Comparison of ENCODE assay signal across 10 cellular contexts in genomic region chr1:23167353-23168078, GRCh38. TPM values are rescaled to one million over a fixed set of nuclear protein-coding genes. Genes with fewer than 3 reads are reported as not detected.
DNase-seq lines count a peak whose midpoint lies in the region; FAIRE-seq and TF ChIP-seq lines count a peak whose summit lies in the region.
"Had no signal": no experiment of that assay in that cellular context is flagged by ENCODE, and none has a peak within 500 bp of the region (broad histone marks: within the 10 kb centered on the region; RNA-seq: fewer than 3 reads in every experiment).

No MANE protein-coding gene starts in this region.

- H3K36me3 ChIP-seq in H1 (ENCODE audit: control insufficient read depth in 2 of 4, insufficient read depth in 4 of 4, low read length in 3 of 4) (no peaks in the 10 kb centered on the region), mesendoderm (ENCODE audit: control insufficient read depth, insufficient read depth, low read length) (no peaks in the 10 kb centered on the region)

- CTCF ChIA-PET in H1 (lab: Charles Lee; ENCODE audit: partially characterized antibody) = interaction anchor here (0.6 to 27.4 kb wide), 6 partner anchors 8 to 77 kb away, joined by 3 to 705 read pairs (median 3); no protein-coding TSS in a partner anchor

- H2BK12ac ChIP-seq in H1 (ENCODE audit: low read depth, low read length) = no peak overlapping the region

- POLR2A ChIA-PET in H1 (lab: Charles Lee; ENCODE audit: partially characterized antibody) = interaction anchor here (0.7 to 4.7 kb wide), 22 partner anchors 9 to 318 kb away, joined by 3 to 37 read pairs (median 3); partner anchors contain the start of gene ASAP3

- no peaks in the 10 kb centered on the region for H3K9me3 ChIP-seq in H1 (ENCODE audit: insufficient read depth in 2 of 2, low read depth in 1 of 2, low read length in 1 of 2)

- H2AK5ac ChIP-seq in H1 (ENCODE audit: low read depth, low read length) = no peak overlapping the region
- H2AK5ac ChIP-seq in mesendoderm (ENCODE audit: low read length) = no peak overlapping the region

- TF ChIP-seq RAD21 in H1 (IDR thresholded peaks at IDR 0.05 in 1 of 2, conservative IDR thresholded peaks at IDR 0.05 in 1 of 2; ENCODE audit: low read depth in 2 of 2, low read length in 2 of 2) = no peak

- H3K9ac ChIP-seq in H1 (replicated peaks in 1 of 4; ENCODE audit: extremely low read depth in 1 of 4, low read depth in 3 of 4, low read length in 3 of 4) = peak overlapping the region; percentile 65 to 84 (median 77)
- peak overlapping the region; percentile 91 for H3K9ac ChIP-seq in mesendoderm (ENCODE audit: low read length)

- H3K79me1 ChIP-seq in H1 (ENCODE audit: low read depth, low read length) (no peaks in the 10 kb centered on the region; the same call in 1 of the 2 replicates), mesendoderm (ENCODE audit: low read length) (peaks cover 6% of the 10 kb centered on the region)

- peak overlapping the region; percentile 70 for H3K56ac ChIP-seq in H1 (replicated peaks; ENCODE audit: insufficient read length, low read depth, low read length)
- peak overlapping the region; percentile 91 for H3K56ac ChIP-seq in mesendoderm (ENCODE audit: low read length)

- 1% methylated on average over 22 of the region's 45 CpGs; no CpG with 5 or more reads in 1 of the 2 experiments for WGBS in H1 (ENCODE audit: extremely low coverage in 1 of 2, insufficient coverage in 1 of 2, insufficient read length in 1 of 2, insufficient replicate concordance in 2 of 2, low coverage in 1 of 2, low lambda C conversion rate in 2 of 2, missing lambda C conversion rate in 1 of 2), 2 experiments
- no CpG with 5 or more reads among the region's 45 CpGs for WGBS in mesendoderm (ENCODE audit: extremely low coverage, insufficient coverage, low lambda C conversion rate)

- no peak overlapping the region for H3K14ac ChIP-seq in H1 (ENCODE audit: insufficient read length)

- peak overlapping the region; percentile 11; the same call in 1 of the 2 replicates for H2BK5ac ChIP-seq in H1 (ENCODE audit: low read depth, low read length)
- peak overlapping the region; percentile 59 for H2BK5ac ChIP-seq in mesendoderm (ENCODE audit: low read length)

- H3K23ac ChIP-seq in H1 (ENCODE audit: insufficient read length) (no peak overlapping the region), mesendoderm (ENCODE audit: low read length) (peak overlapping the region; percentile 89)

- H3K27ac ChIP-seq in H1 (ENCODE audit: low read depth, low read length) = peak overlapping the region; percentile 25
- peak overlapping the region; percentile 92 for H3K27ac ChIP-seq in mesendoderm (ENCODE audit: low read depth, low read length)
- H3K27ac ChIP-seq in substantia nigra (ENCODE audit: low read depth, low read length, poor library complexity, severe bottlenecking) = peak overlapping the region; percentile 58

- peaks cover 4% of the 10 kb centered on the region for H3K23me2 ChIP-seq in H1 (ENCODE audit: low read depth, low read length)

- peak in 1 of 2 experiments; percentile 64; a peak in 1 of 3 replicates for TF ChIP-seq POLR2A in H1 (IDR thresholded peaks at IDR 0.05; ENCODE audit: control extremely low read depth in 1 of 2, low read depth in 2 of 2, low read length in 2 of 2)

- DNase-seq in NCI-H1417 (lab: John Stamatoyannopoulos, UW) = peak; percentile 8 to 58 (median 51)
- DNase-seq in NCI-H1417 treated with DMSO at 0.1 percent for 48 hours (lab: John Stamatoyannopoulos, UW) = no peak
- peak; percentile 66 for DNase-seq in M059J (ENCODE audit: low read depth)
- peak; percentile 69 for DNase-seq in activated CD8-positive, alpha-beta memory T cell treated with anti-CD3 and anti-CD28 coated beads for 24 hours
- peak in 1 of 2 experiments; percentile 76 for DNase-seq in H1 (ENCODE audit: low read depth in 1 of 2, low spot score in 2 of 2)
- peak; percentile 83 for DNase-seq in mesendoderm
- peak in 33 of 49 donors; percentile 5 to 55 (median 20) for DNase-seq in substantia nigra (lab: John Stamatoyannopoulos, UW)
- DNase-seq in NCI-H187 treated with DMSO at 0.1 percent for 48 hours (lab: John Stamatoyannopoulos, UW) = no peak

- H4K5ac ChIP-seq in H1 (ENCODE audit: insufficient read length, low read depth, low read length) (peak overlapping the region; percentile 68), mesendoderm (ENCODE audit: low read length) (no peak overlapping the region)

- H4K20me1 ChIP-seq in H1 (replicated peaks in 1 of 2; ENCODE audit: control insufficient read depth in 1 of 2, insufficient read depth in 2 of 2, low read length in 2 of 2) = peaks cover 12 to 19% of the 10 kb centered on the region in 2 experiments

- no peak for FAIRE-seq in H1 (lab: Jason Lieb, UNC)
- FAIRE-seq: G401.6, islet of Langerhans had no signal

- peaks cover 19 to 49% of the 10 kb centered on the region in 2 experiments for H3K79me2 ChIP-seq in H1 (ENCODE audit: control insufficient read depth in 1 of 2, insufficient read depth in 2 of 2, low read length in 2 of 2)
- peaks cover 46% of the 10 kb centered on the region for H3K79me2 ChIP-seq in mesendoderm (ENCODE audit: control insufficient read depth, insufficient read depth, low read length)

- H2BK15ac ChIP-seq in H1 (ENCODE audit: low read length) (no peak overlapping the region), mesendoderm (replicated peaks; ENCODE audit: low read depth) (no peak overlapping the region)

- H3K4me3 ChIP-seq in H1 (ENCODE audit: extremely low read depth in 1 of 4, insufficient read depth in 2 of 4, low read depth in 3 of 4, low read length in 4 of 4) = peak overlapping the region; percentile 70 to 95 (median 83)
- H3K4me3 ChIP-seq in mesendoderm (ENCODE audit: low read length) = peak overlapping the region; percentile 81

- no peak for TF ChIP-seq CTCF in H1 (IDR thresholded peaks at IDR 0.05; ENCODE audit: control extremely low read depth in 1 of 3, insufficient read depth in 1 of 3, low read depth in 1 of 3, low read length in 3 of 3)

- H3K18ac ChIP-seq in H1 (ENCODE audit: extremely low read depth, low read length) (no peak overlapping the region; the same call in none of the 2 replicates), mesendoderm (ENCODE audit: low read length) (peak overlapping the region; percentile 100)

- H4K8ac ChIP-seq in H1 (ENCODE audit: extremely low read depth, insufficient read depth, low read length) = peak overlapping the region; percentile 75
- H4K8ac ChIP-seq in mesendoderm (ENCODE audit: low read depth, low read length) = no peak overlapping the region

- TF ChIP-seq EP300 in H1 (IDR thresholded peaks at IDR 0.05; ENCODE audit: borderline replicate concordance in 1 of 2, low read depth in 2 of 2, low read length in 2 of 2) = no peak; a peak in 1 of 3 replicates

- H3K27me3 ChIP-seq in H1 (replicated peaks in 1 of 4; ENCODE audit: control insufficient read depth in 3 of 4, extremely low read depth in 1 of 4, insufficient read depth in 3 of 4, low read length in 3 of 4) = no peaks in the 10 kb centered on the region
- H3K27me3 ChIP-seq in mesendoderm (ENCODE audit: insufficient read depth, low read length, poor library complexity) = no peaks in the 10 kb centered on the region

- H2BK20ac ChIP-seq in H1 (ENCODE audit: low read length) = no peak overlapping the region

- H2BK120ac ChIP-seq in H1 (replicated peaks; ENCODE audit: low read depth, low read length) (no peak overlapping the region), mesendoderm (ENCODE audit: low read depth, low read length) (peak overlapping the region; percentile 96)

- H2AFZ ChIP-seq in H1 (ENCODE audit: low read length) = no peak overlapping the region

- H3K4me2 ChIP-seq in H1 (ENCODE audit: insufficient read depth in 1 of 2, low read depth in 2 of 2, low read length in 2 of 2) (peak overlapping the region; percentile 74 to 75), mesendoderm (ENCODE audit: low read length) (peak overlapping the region; percentile 96)

- peak overlapping the region; percentile 71 for H3K4ac ChIP-seq in H1 (replicated peaks; ENCODE audit: insufficient read length, low read depth, low read length)
- H3K4ac ChIP-seq in mesendoderm (ENCODE audit: low read depth, low read length) = peak overlapping the region; percentile 41

- H3K4me1 ChIP-seq in H1 (replicated peaks in 1 of 4; ENCODE audit: control insufficient read depth in 3 of 4, insufficient read depth in 4 of 4, low read length in 3 of 4) (peaks cover 0 to 8% (median 3%) of the 10 kb centered on the region in 4 experiments; a peak in 4 of 7 replicates), mesendoderm (ENCODE audit: control insufficient read depth, low read depth, low read length) (no peaks in the 10 kb centered on the region)

- no peak overlapping the region for H4K91ac ChIP-seq in H1 (replicated peaks; ENCODE audit: insufficient read length, low read length)

TF ChIP-seq in H1, 55 proteins besides CTCF, POLR2A, EP300 and RAD21 (continues in another document):
- peak; percentile 6; the same call in 1 of the 2 replicates for TF ChIP-seq PHF8 (conservative IDR thresholded peaks at IDR 0.05; ENCODE audit: low read depth, low read length)
- 0 out of 2 replicates have a peak, but pooled peaks have one; percentile 18 for TF ChIP-seq KDM1A (IDR thresholded peaks at IDR 0.05; ENCODE audit: borderline replicate concordance, low read length)

RNA-seq across cellular contexts. Expression of gene LUZP1, which starts 1.1 kb away (rescaled TPM):
- 24.2 and 33.9 TPM in 2 replicates for total RNA-seq in M059J (2014; rRNA removed; shearing (Covaris generic))
- 59.9 and 60.5 TPM in 2 replicates for total RNA-seq in H1 (2021; fragmentation: NEBNext Ultra II Directional; extraction: Animal tissue kit (Norgen Biotek cat#: 25700))
- 12.2 and 14.0 TPM in 2 replicates for polyA plus RNA-seq in H1 (2011; rRNA removed)
- polyA plus RNA-seq in H1 (2011; cell fraction: cytosol; rRNA removed) = 17.0 TPM
- polyA plus RNA-seq in H1 (2011; cell fraction: nucleus; rRNA removed) = 22.3 TPM
- 19.6 to 24.4 TPM (median 23.5 TPM) in 4 replicates for polyA plus RNA-seq in H1 (2012, experiment 1 of 2)
- polyA plus RNA-seq in H1 (2012, experiment 2 of 2) = 3.8 TPM
- polyA plus RNA-seq in H1 (2013, experiment 1 of 2) = 39.7 TPM
- polyA plus RNA-seq in H1 (2013, experiment 2 of 2) = 36.7 TPM
- 57.0 and 62.5 TPM in 2 replicates for polyA minus RNA-seq in H1 (2011; rRNA and poly(A)+ RNA removed)
- 30.6 TPM for polyA minus RNA-seq in H1 (2011; cell fraction: cytosol; rRNA and poly(A)+ RNA removed)
- 44.7 TPM for polyA minus RNA-seq in H1 (2011; cell fraction: nucleus; rRNA and poly(A)+ RNA removed)
- 55.0 TPM for polyA plus RNA-seq in mesendoderm (2013, experiment 1 of 2)
- 55.3 TPM for polyA plus RNA-seq in mesendoderm (2013, experiment 2 of 2)

RNA-seq across cellular contexts. Expression of gene HTR1D, which starts 49.8 kb away (rescaled TPM):
- total RNA-seq in M059J (2014; rRNA removed; shearing (Covaris generic)) = 0.22 and 0.39 TPM in 2 replicates
- total RNA-seq in H1 (2021; fragmentation: NEBNext Ultra II Directional; extraction: Animal tissue kit (Norgen Biotek cat#: 25700)) = 11.5 and 13.0 TPM in 2 replicates
- polyA plus RNA-seq in H1 (2011; rRNA removed) = 8.8 and 11.5 TPM in 2 replicates
- polyA plus RNA-seq in H1 (2011; cell fraction: cytosol; rRNA removed) = 6.6 TPM
- polyA plus RNA-seq in H1 (2011; cell fraction: nucleus; rRNA removed) = 8.3 TPM
- polyA plus RNA-seq in H1 (2012, experiment 1 of 2) = 5.1 to 7.7 TPM (median 5.6 TPM) in 4 replicates
- 5.3 TPM for polyA plus RNA-seq in H1 (2012, experiment 2 of 2)
- polyA plus RNA-seq in H1 (2013, experiment 1 of 2) = 3.1 TPM
- polyA plus RNA-seq in H1 (2013, experiment 2 of 2) = 2.6 TPM
- polyA minus RNA-seq in H1 (2011; rRNA and poly(A)+ RNA removed) = 7.1 and 14.7 TPM in 2 replicates
- 5.4 TPM for polyA minus RNA-seq in H1 (2011; cell fraction: cytosol; rRNA and poly(A)+ RNA removed)
- polyA minus RNA-seq in H1 (2011; cell fraction: nucleus; rRNA and poly(A)+ RNA removed) = 5.6 TPM
- 0.07 TPM for polyA plus RNA-seq in mesendoderm (2013, experiment 1 of 2)
- polyA plus RNA-seq in mesendoderm (2013, experiment 2 of 2) = 0.07 TPM

Comparison
In these comparisons a context has a peak if more than half of its experiments do, and no peak if none do; other contexts are left out.
1. DNase-seq: peak in NCI-H1417 (3 of 3), M059J (single experiment), activated CD8-positive, alpha-beta memory T cell treated with anti-CD3 and anti-CD28 coated beads for 24 hours (single experiment), mesendoderm (single experiment) and substantia nigra (33 of 49); none in NCI-H1417 treated with DMSO at 0.1 percent for 48 hours (single experiment) and NCI-H187 treated with DMSO at 0.1 percent for 48 hours (single experiment).
2. H3K27ac ChIP-seq: peak in every context shown above with its lines; median percentile 92 in mesendoderm; 58 in substantia nigra; 25 in H1.